Comparison of ENCODE assay signal across 14 cellular contexts in genomic region chr9:96514108-96514824, GRCh38.
A peak's percentile ranks its signal among the peaks of the same experiment; 100 is the strongest.
DNase-seq lines count a peak whose midpoint lies in the region; ATAC-seq and TF ChIP-seq lines count a peak whose summit lies in the region.
"Had no signal": no experiment of that assay in that cellular context is flagged by ENCODE, and none has a peak within 500 bp of the region (broad histone marks: within the 10 kb centered on the region; RNA-seq: fewer than 3 reads in every experiment).

No MANE protein-coding gene starts in this region.

- 14 to 19% methylated on average over 9 of the region's 9 CpGs for whole genome bisulfite sequencing in aorta, 2 donors

- intact Hi-C loops in aorta (cut with DNase I): no loop called here

- TF ChIP-seq CTCF in omental fat pad (IDR thresholded peaks at IDR 0.05): no peak

- no peaks in the 10 kb centered on the region for H3K27me3 ChIP-seq in aorta (ENCODE audit: control insufficient read depth in 1 of 2, insufficient read depth in 2 of 2, low read length in 1 of 2)
- H3K27me3 ChIP-seq: neutrophil had no signal

- H3K27ac ChIP-seq in aorta (ENCODE audit: low read depth in 1 of 2, low read length in 2 of 2): peak overlapping the region; percentile 46 to 64
- H3K27ac ChIP-seq: neutrophil had no signal

- peaks cover 0 to 1% of the 10 kb centered on the region in 2 donors for H3K36me3 ChIP-seq in aorta (ENCODE audit: control insufficient read depth in 1 of 2, insufficient read depth in 2 of 2, low read length in 1 of 2)

- no peak overlapping the region for H3K4me3 ChIP-seq in aorta (ENCODE audit: low read length in 2 of 2)

- peak; percentile 88 for DNase-seq in fibroblast of gingiva (ENCODE audit: low read depth)
- no peak for DNase-seq in omental fat pad (ENCODE audit: low spot score)
- DNase-seq in aorta: no peak
- no peak for DNase-seq in NCI-H510A (lab: John Stamatoyannopoulos, UW)
- DNase-seq in activated T-cell treated with anti-CD3 and anti-CD28 coated beads, Interleukin-2, amount 50 U/mL, for 48 hours: no peak
- DNase-seq in stimulated activated naive CD8-positive, alpha-beta T cell treated with anti-CD3 and anti-CD28 coated beads, Interleukin-15, Interleukin-2, amounts not matched to agents 100 U/mL and 50 U/mL, for 24 hours: no peak
- DNase-seq: activated CD4-positive, alpha-beta T cell treated with anti-CD3 and anti-CD28 coated beads for 1 hour; activated effector memory CD4-positive, alpha-beta T cell treated with anti-CD3 and anti-CD28 coated beads, Interleukin-2, amount 50 U/mL, for 16 hours; effector CD8-positive, alpha-beta T cell; NCI-H526; SHP77 treated with DMSO at 0.1 percent for 48 hours; stimulated activated CD4-positive, alpha-beta T cell treated with anti-CD3 and anti-CD28 coated beads, Interleukin-4, amount 100 ng/mL, for 1 hour had no signal

- ATAC-seq in SK-N-SH treated with all-trans-retinoic acid at 6 μM for 48 hours (peak; percentile 56; the same call in 2 of the 3 replicates), omental fat pad (ENCODE audit: low FRiP score) (peak; percentile 41), aorta (ENCODE audit: low FRiP score) (peak; percentile 59)
- ATAC-seq in stimulated activated naive CD8-positive, alpha-beta T cell treated with anti-CD3 and anti-CD28 coated beads, Interleukin-15, Interleukin-2, amounts not matched to agents 100 U/mL and 50 U/mL, for 24 hours: no peak

- H3K4me1 ChIP-seq in aorta (ENCODE audit: control insufficient read depth in 1 of 2, insufficient read depth in 2 of 2, low read length in 2 of 2): peaks cover 0 to 3% of the 10 kb centered on the region in 2 donors

- no peaks in the 10 kb centered on the region for H3K9me3 ChIP-seq in aorta (ENCODE audit: control insufficient read depth, low read length)
- H3K9me3 ChIP-seq: neutrophil had no signal

TF ChIP-seq in SK-N-SH treated with all-trans-retinoic acid at 6 μM for 48 hours, 23 proteins besides CTCF, POLR2A, EP300 and RAD21:
- TF ChIP-seq PATZ1 (CRISPR knock-in tag; IDR thresholded peaks at IDR 0.05; ENCODE audit: borderline replicate concordance): no peak
- no peak for TF ChIP-seq ZC3H10 (CRISPR knock-in tag; IDR thresholded peaks at IDR 0.05)
- no peak for TF ChIP-seq ISL1 (CRISPR knock-in tag; IDR thresholded peaks at IDR 0.05)
- no peak for TF ChIP-seq ESRRG (CRISPR knock-in tag; IDR thresholded peaks at IDR 0.05)
- no peak for TF ChIP-seq CREB5 (CRISPR knock-in tag; IDR thresholded peaks at IDR 0.05; ENCODE audit: low read depth)
- no peak for TF ChIP-seq POU6F1 (CRISPR knock-in tag; IDR thresholded peaks at IDR 0.05; ENCODE audit: borderline replicate concordance, low read depth)
- TF ChIP-seq ZNF8 (CRISPR knock-in tag; IDR thresholded peaks at IDR 0.05): no peak
- no peak for TF ChIP-seq CSRNP3 (CRISPR knock-in tag; IDR thresholded peaks at IDR 0.05)
- TF ChIP-seq BACH2 (CRISPR knock-in tag; IDR thresholded peaks at IDR 0.05; ENCODE audit: borderline replicate concordance): no peak
- TF ChIP-seq ZNF565 (CRISPR knock-in tag; conservative IDR thresholded peaks at IDR 0.05; ENCODE audit: low read depth): no peak
- TF ChIP-seq TOX (CRISPR knock-in tag; IDR thresholded peaks at IDR 0.05; ENCODE audit: borderline replicate concordance): no peak
- TF ChIP-seq SNAI2 (CRISPR knock-in tag; IDR thresholded peaks at IDR 0.05): no peak
- no peak for TF ChIP-seq ARNTL (CRISPR knock-in tag; IDR thresholded peaks at IDR 0.05; ENCODE audit: borderline replicate concordance, low read depth)
- TF ChIP-seq ZNF70 (CRISPR knock-in tag; IDR thresholded peaks at IDR 0.05): no peak
- no peak for TF ChIP-seq CSDC2 (CRISPR knock-in tag; IDR thresholded peaks at IDR 0.05)
- no peak for TF ChIP-seq TSHZ2 (CRISPR knock-in tag; IDR thresholded peaks at IDR 0.05)
- no peak for TF ChIP-seq PPARA (CRISPR knock-in tag; IDR thresholded peaks at IDR 0.05; ENCODE audit: borderline replicate concordance)
